In the genomic region with DNA sequence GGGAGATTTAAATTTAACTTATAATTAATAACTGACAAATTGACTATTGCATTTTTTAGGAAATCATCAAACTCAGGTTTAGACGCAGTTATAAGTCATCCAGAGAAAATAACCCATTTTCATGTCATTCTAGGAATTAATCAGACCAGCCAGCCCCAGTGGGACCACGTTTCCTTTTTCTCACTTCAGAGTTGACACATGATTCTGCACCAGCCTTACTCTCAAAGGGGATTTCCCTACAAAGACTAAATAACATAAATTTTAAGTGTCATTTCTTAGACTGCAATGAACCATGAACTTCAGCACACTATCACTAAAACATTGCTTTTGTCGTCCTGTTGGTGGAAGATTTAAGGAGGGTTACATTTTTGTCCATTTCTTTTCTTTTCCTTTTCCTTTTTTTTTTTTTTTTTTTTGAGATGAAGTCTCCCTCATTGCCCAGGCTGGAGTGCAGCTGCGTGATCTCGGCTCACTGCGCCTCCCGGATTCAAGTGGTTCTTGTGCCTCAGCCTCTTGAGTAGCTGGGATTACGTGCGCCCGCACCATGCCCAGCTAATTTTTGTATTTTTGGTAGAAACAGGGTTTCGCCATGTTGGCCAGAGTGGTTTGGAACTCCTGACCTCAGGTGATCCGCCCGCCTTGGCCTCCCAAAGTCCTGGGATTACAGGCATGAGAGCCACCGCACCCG, we compare ENCODE assay signal across 10 cellular contexts. TPM values are rescaled to one million over a fixed set of nuclear protein-coding genes. Genes with fewer than 3 reads are reported as not detected.
DNase-seq lines count a peak whose midpoint lies in the region; ATAC-seq and TF ChIP-seq lines count a peak whose summit lies in the region.
"Had no signal": no experiment of that assay in that cellular context is flagged by ENCODE, and none has a peak within 500 bp of the region (broad histone marks: within the 10 kb centered on the region; RNA-seq: fewer than 3 reads in every experiment).

No MANE protein-coding gene starts in this region.

- H3K9me3 ChIP-seq in uterus = no peaks in the 10 kb centered on the region

- TF ChIP-seq CTCF in GM20000 (IDR thresholded peaks at IDR 0.05; ENCODE audit: extremely low read depth, missing control alignments) = no peak
- TF ChIP-seq CTCF in uterus (IDR thresholded peaks at IDR 0.05) = no peak

- DNase-seq in GM20000 (ENCODE audit: low spot score) = peak; percentile 70
- peak; percentile 25 for DNase-seq in naive B cell
- DNase-seq in NAMALWA (ENCODE audit: low spot score) = no peak
- DNase-seq in T1000 (lab: John Stamatoyannopoulos, UW) = no peak
- DNase-seq in uterus = no peak
- no peak for DNase-seq in T-helper 9 cell
- DNase-seq: activated naive CD8-positive, alpha-beta T cell treated with anti-CD3 and anti-CD28 coated beads, Interleukin-2, amount 10 ng/mL, durations not matched to agents 7 days and 5 days; NCI-H82 had no signal

- H3K4me1 ChIP-seq in uterus = no peaks in the 10 kb centered on the region

- H3K27ac ChIP-seq in uterus = no peak overlapping the region

- H3K4me3 Mint-ChIP-seq in naive B cell = peak overlapping the region in 1 of 8 donors; percentile 17
- H3K4me3 Mint-ChIP-seq: activated naive CD8-positive, alpha-beta T cell treated with anti-CD3 and anti-CD28 coated beads, Interleukin-2, amount 10 ng/mL, durations not matched to agents 7 days and 5 days had no signal

- no peak overlapping the region for H3K4me3 ChIP-seq in uterus

- H3K36me3 ChIP-seq in uterus = no peaks in the 10 kb centered on the region

- TF ChIP-seq POLR2A in uterus (IDR thresholded peaks at IDR 0.05) = no peak

- no peaks in the 10 kb centered on the region for H3K27me3 ChIP-seq in uterus

- intact Hi-C loops in uterus (cut with DNase I; ENCODE audit: low total_unique reads) = no loop called here

- peaks cover 22 to 32% (median 26%) of the 10 kb centered on the region in 3 donors for H3K4me1 Mint-ChIP-seq in naive B cell

- H3K9me3 Mint-ChIP-seq in naive B cell = peaks cover 0 to 10% (median 2%) of the 10 kb centered on the region in 7 donors

- ATAC-seq in GM18502 (IDR thresholded peaks at IDR 0.05; ENCODE audit: poor library complexity, unreplicated experiment) = peak; percentile 65
- ATAC-seq in HG03342 (IDR thresholded peaks at IDR 0.05; ENCODE audit: unreplicated experiment) = peak; percentile 59
- peak; percentile 69 to 75 for ATAC-seq in naive B cell (ENCODE audit: low read depth in 2 of 2)

- peaks cover 0 to 10% of the 10 kb centered on the region in 2 donors for H3K36me3 Mint-ChIP-seq in naive B cell

- H3K27me3 Mint-ChIP-seq in naive B cell = peaks cover 5 to 13% (median 6%) of the 10 kb centered on the region in 3 donors

- no peak overlapping the region for H3K27ac Mint-ChIP-seq in naive B cell
- H3K27ac Mint-ChIP-seq: activated naive CD8-positive, alpha-beta T cell treated with anti-CD3 and anti-CD28 coated beads, Interleukin-2, amount 10 ng/mL, durations not matched to agents 7 days and 5 days had no signal

RNA-seq across cellular contexts. Expression of gene IPCEF1, which starts 3.6 kb away (rescaled TPM):
- 1 to 10 TPM in 1 of 6 donors, under 1 TPM in 3, not detected in 2; 0.13 to 1.0 (median 0.44) TPM for polyA plus RNA-seq in naive B cell (ENCODE audit: low read depth in 6 of 6)
- total RNA-seq in uterus = 1 to 10 TPM; 3.1 to 9.7 (median 3.4) TPM

Comparison
In these comparisons a context has a peak if more than half of its experiments do, and no peak if none do; other contexts are left out.
1. DNase-seq: peak in GM20000 (single experiment) and naive B cell (single experiment); none in NAMALWA (single experiment), T1000 (single experiment), uterus (0 of 2) and T-helper 9 cell (single experiment).
2. Peak in every context shown above with its lines, with median percentiles within 50 percentile points of each other: ATAC-seq.